In genomic region chr3:32340039-32340438, GRCh38 we compare ENCODE assay signal across 8 cellular contexts. TPM values are rescaled to one million over a fixed set of nuclear protein-coding genes. Genes with fewer than 3 reads are reported as not detected.
DNase-seq lines count a peak whose midpoint lies in the region; ATAC-seq and TF ChIP-seq lines count a peak whose summit lies in the region.

No MANE protein-coding gene starts in this region.

- peak in 5 of 10 experiments; percentile 12 to 28 (median 18) for DNase-seq in CD4-positive, alpha-beta T cell
- DNase-seq in GM13977 (ENCODE audit: low spot score) (peak; percentile 57), NCI-H226 (peak; percentile 5), adipocyte (ENCODE audit: low read depth) (peak; percentile 64), hepatic stellate cell (ENCODE audit: low spot score) (peak; percentile 34), spleen (no peak)

- H3K36me3 Mint-ChIP-seq in CD4-positive, alpha-beta T cell (ENCODE audit: low read depth): no peaks in the 10 kb centered on the region

- ATAC-seq in CD4-positive, alpha-beta T cell (ENCODE audit: poor library complexity): peak; percentile 80
- no peak for ATAC-seq in HG02798 (IDR thresholded peaks at IDR 0.05; ENCODE audit: poor library complexity, unreplicated experiment)
- no peak for ATAC-seq in GM21529 (IDR thresholded peaks at IDR 0.05; ENCODE audit: unreplicated experiment)

- no peak overlapping the region for H3K4me3 Mint-ChIP-seq in CD4-positive, alpha-beta T cell

- no peak overlapping the region for H3K27ac Mint-ChIP-seq in CD4-positive, alpha-beta T cell

- H3K4me3 ChIP-seq in adipocyte (ENCODE audit: low read length) (no peak overlapping the region), spleen (no peak overlapping the region)

- no peaks in the 10 kb centered on the region for H3K27me3 ChIP-seq in CD4-positive, alpha-beta T cell (ENCODE audit: control insufficient read depth, insufficient read depth, low read length)
- peaks cover 22% of the 10 kb centered on the region for H3K27me3 ChIP-seq in adipocyte (replicated peaks; ENCODE audit: control insufficient read depth, insufficient read depth, low read length)
- no peaks in the 10 kb centered on the region for H3K27me3 ChIP-seq in spleen (replicated peaks in 1 of 7)

- TF ChIP-seq CTCF in CD4-positive, alpha-beta T cell (IDR thresholded peaks at IDR 0.05): peak; percentile 64
- TF ChIP-seq CTCF in GM13977 (IDR thresholded peaks at IDR 0.05; ENCODE audit: extremely low read depth, insufficient read depth, missing control alignments): peak; percentile 49
- TF ChIP-seq CTCF in spleen (IDR thresholded peaks at IDR 0.05 in 8 of 11, conservative IDR thresholded peaks at IDR 0.05 in 3 of 11): peak in 8 of 11 experiments; percentile 28 to 50 (median 36)

- H3K4me1 ChIP-seq in adipocyte (ENCODE audit: control insufficient read depth, insufficient read depth, low read length): no peaks in the 10 kb centered on the region
- peaks cover 0 to 16% (median 9%) of the 10 kb centered on the region in 6 donors for H3K4me1 ChIP-seq in spleen

- no peaks in the 10 kb centered on the region for H3K27me3 Mint-ChIP-seq in CD4-positive, alpha-beta T cell

- POLR2A ChIA-PET in CD4-positive, alpha-beta T cell (lab: Charles Lee): interaction anchor here (0.6 kb wide), 1 partner anchor 38 kb away, joined by 3 read pairs; no protein-coding TSS in a partner anchor

- peaks cover 35% of the 10 kb centered on the region for H3K4me1 Mint-ChIP-seq in CD4-positive, alpha-beta T cell (ENCODE audit: low read depth)

- intact Hi-C loops in CD4-positive, alpha-beta T cell (cut with DNase I, micrococcal nuclease): loop anchor here (1.0 to 5.0 kb wide), 4 partner anchors 43 to 318 kb away; no protein-coding TSS in a partner anchor
- intact Hi-C loops in spleen (cut with DNase I; ENCODE audit: low total_unique reads): loop anchor here (5.0 kb wide), 1 partner anchor 163 kb away; no protein-coding TSS in a partner anchor

- CTCF ChIA-PET in CD4-positive, alpha-beta T cell (lab: Charles Lee): interaction anchor here (0.7 to 1.2 kb wide), 2 partner anchors 42 to 163 kb away, joined by 3 to 5 read pairs; no protein-coding TSS in a partner anchor

- no peaks in the 10 kb centered on the region for H3K9me3 ChIP-seq in CD4-positive, alpha-beta T cell (ENCODE audit: control insufficient read depth, low read length)
- peaks cover 6% of the 10 kb centered on the region for H3K9me3 ChIP-seq in adipocyte (ENCODE audit: control insufficient read depth, low read length)
- no peaks in the 10 kb centered on the region for H3K9me3 ChIP-seq in spleen

- TF ChIP-seq POLR2A in spleen (IDR thresholded peaks at IDR 0.05): no peak

- no peak overlapping the region for H3K9ac ChIP-seq in adipocyte (ENCODE audit: low read length)

- no peaks in the 10 kb centered on the region for H3K36me3 ChIP-seq in adipocyte (ENCODE audit: control insufficient read depth, insufficient read depth, low read length, severe bottlenecking)
- no peaks in the 10 kb centered on the region for H3K36me3 ChIP-seq in spleen

- no peaks in the 10 kb centered on the region for H3K9me3 Mint-ChIP-seq in CD4-positive, alpha-beta T cell

- H3K27ac ChIP-seq in CD4-positive, alpha-beta T cell (ENCODE audit: low read depth, low read length): no peak overlapping the region
- no peak overlapping the region for H3K27ac ChIP-seq in spleen

- in situ Hi-C loops in GM13977 (cut with MboI; ENCODE audit: low pct_unique_long_range_greater_than_20kb, low sequenced_read_pairs, unreplicated experiment): no loop called here

- WGBS in spleen, 5 donors: 53 to 63% (median 60%) methylated on average over 6 of the region's 6 CpGs

RNA-seq across cellular contexts. Expression of gene CMTM7, which starts 51.6 kb away (rescaled TPM):
- 10 to 100 TPM; 31.5 to 35.2 TPM for total RNA-seq in CD4-positive, alpha-beta T cell
- 10 to 100 TPM; 42.4 to 92.0 (median 48.6) TPM for total RNA-seq in spleen
- 10 to 100 TPM; 27.6 to 38.3 (median 32.8) TPM for polyA plus RNA-seq in spleen
